12 cellular contexts compared by ENCODE assay signal in genomic region chr2:165114345-165114943, GRCh38.
DNase-seq lines count a peak whose midpoint lies in the region; ATAC-seq, FAIRE-seq and TF ChIP-seq lines count a peak whose summit lies in the region.
"Had no signal": no experiment of that assay in that cellular context is flagged by ENCODE, and none has a peak within 500 bp of the region (broad histone marks: within the 10 kb centered on the region; RNA-seq: fewer than 3 reads in every experiment).

No MANE protein-coding gene starts in this region.

- H3K9me3 ChIP-seq in mammary epithelial cell (replicated peaks; ENCODE audit: insufficient read depth, low read length) (no peaks in the 10 kb centered on the region), keratinocyte (ENCODE audit: control insufficient read depth, low read depth, low read length) (no peaks in the 10 kb centered on the region), mucosa of descending colon (no peaks in the 10 kb centered on the region)
- H3K9me3 ChIP-seq: heart right ventricle had no signal

- WGBS in mammary epithelial cell (ENCODE audit: low coverage, missing lambda C conversion rate): 10% methylated on average over 4 of the region's 4 CpGs

- H3K9ac ChIP-seq in mammary epithelial cell (ENCODE audit: insufficient read depth, low read length) (no peak overlapping the region), keratinocyte (ENCODE audit: control insufficient read depth, extremely low read depth, insufficient read depth, low read length) (no peak overlapping the region)

- peak overlapping the region; percentile 63 for H3K4me2 ChIP-seq in mammary epithelial cell (ENCODE audit: insufficient read depth, low read depth, low read length)
- H3K4me2 ChIP-seq in keratinocyte (ENCODE audit: control insufficient read depth, extremely low read depth, insufficient read depth, low read depth, low read length): no peak overlapping the region

- ATAC-seq in GM21515 (IDR thresholded peaks at IDR 0.05; ENCODE audit: unreplicated experiment): no peak
- ATAC-seq in mucosa of descending colon: no peak
- ATAC-seq: heart right ventricle; natural killer cell treated with Interleukin-12 subunit alpha and Interleukin-12 subunit beta and Interleukin-15 and Interleukin-18, amount 100 ng/mL, for 72 hours had no signal

- H3K4me3 ChIP-seq in mammary epithelial cell (replicated peaks in 1 of 3; ENCODE audit: insufficient read depth in 1 of 3, low read depth in 2 of 3, low read length in 3 of 3): no peak overlapping the region
- no peak overlapping the region for H3K4me3 ChIP-seq in keratinocyte (ENCODE audit: control insufficient read depth in 2 of 3, extremely low read depth in 1 of 3, insufficient read depth in 2 of 3, low read depth in 1 of 3, low read length in 3 of 3)
- H3K4me3 ChIP-seq in mucosa of descending colon: no peak overlapping the region
- H3K4me3 ChIP-seq: heart right ventricle had no signal

- H3K4me1 ChIP-seq in mammary epithelial cell (ENCODE audit: insufficient read depth, low read length) (peaks cover 8% of the 10 kb centered on the region), keratinocyte (ENCODE audit: control insufficient read depth, extremely low read depth, insufficient read depth, low read length) (peaks cover 3% of the 10 kb centered on the region), mucosa of descending colon (ENCODE audit: low read depth) (no peaks in the 10 kb centered on the region)
- H3K4me1 ChIP-seq: heart right ventricle had no signal

- peak; percentile 82 for FAIRE-seq in keratinocyte (lab: Jason Lieb, UNC)

- dilution Hi-C loops in mammary epithelial cell (cut with HindIII; ENCODE audit: low sequenced_read_pairs) (no loop called here), keratinocyte (cut with MboI; ENCODE audit: extremely low pct_ligation_motif_present, low sequenced_read_pairs) (no loop called here)

- no peaks in the 10 kb centered on the region for H3K9me1 ChIP-seq in keratinocyte (ENCODE audit: control insufficient read depth, extremely low read depth, insufficient read depth, low read length)

- no TSS peak for BruUV-seq in mammary epithelial cell (replicated peaks; lab: Mats Ljungman, UMichigan)

- no peak for TF ChIP-seq CTCF in mammary epithelial cell (conservative IDR thresholded peaks at IDR 0.05 in 1 of 2, IDR thresholded peaks at IDR 0.05 in 1 of 2; ENCODE audit: extremely low read depth in 1 of 2, insufficient read depth in 1 of 2, low read depth in 1 of 2, low read length in 2 of 2)
- no peak for TF ChIP-seq CTCF in keratinocyte (optimal IDR thresholded peaks at IDR 0.05 in 1 of 3, IDR thresholded peaks at IDR 0.05 in 1 of 3, conservative IDR thresholded peaks at IDR 0.05 in 1 of 3; ENCODE audit: extremely low read depth in 1 of 3, insufficient read depth in 2 of 3, low read length in 3 of 3)
- TF ChIP-seq CTCF in GM10266 (IDR thresholded peaks at IDR 0.05; ENCODE audit: control insufficient read depth, insufficient read depth, low read depth, missing control alignments): no peak
- no peak for TF ChIP-seq CTCF in mucosa of descending colon (IDR thresholded peaks at IDR 0.05)

- intact Hi-C loops in mammary epithelial cell (cut with micrococcal nuclease): no loop called here
- intact Hi-C loops in mucosa of descending colon (cut with DNase I, micrococcal nuclease): no loop called here

- H3K36me3 ChIP-seq in mammary epithelial cell (ENCODE audit: insufficient read depth, low read length) (no peaks in the 10 kb centered on the region), keratinocyte (ENCODE audit: control insufficient read depth in 2 of 2, extremely low read depth in 1 of 2, insufficient read depth in 2 of 2, low read length in 2 of 2) (no peaks in the 10 kb centered on the region), mucosa of descending colon (ENCODE audit: low read depth) (no peaks in the 10 kb centered on the region)
- H3K36me3 ChIP-seq: heart right ventricle had no signal

- no peak overlapping the region for H2AFZ ChIP-seq in mammary epithelial cell (ENCODE audit: low read depth, low read length)
- no peak overlapping the region for H2AFZ ChIP-seq in keratinocyte (ENCODE audit: control insufficient read depth, low read length)

- H3K27me3 ChIP-seq in mammary epithelial cell (ENCODE audit: insufficient read depth, low read length) (no peaks in the 10 kb centered on the region), keratinocyte (ENCODE audit: control insufficient read depth, extremely low read depth, insufficient read depth, low read length) (no peaks in the 10 kb centered on the region)
- H3K27me3 ChIP-seq: heart right ventricle had no signal

- DNase-seq in Ammon's horn (ENCODE audit: low spot score) (peak; percentile 67), NCI-H1694 (lab: John Stamatoyannopoulos, UW) (peak; percentile 79), mammary epithelial cell (peak; percentile 72), keratinocyte (ENCODE audit: low read depth, low spot score) (no peak), GM10266 (ENCODE audit: extremely low spot score) (no peak), NCI-H128 (lab: John Stamatoyannopoulos, UW; ENCODE audit: unreplicated experiment) (no peak), mucosa of descending colon (no peak)
- DNase-seq: activated CD4-positive, alpha-beta memory T cell treated with anti-CD3 and anti-CD28 coated beads for 36 hours; heart right ventricle had no signal

- CTCF ChIA-PET in mammary epithelial cell (lab: Charles Lee; ENCODE audit: low non-redundant PET): no interaction called here

- no peaks in the 10 kb centered on the region for H4K20me1 ChIP-seq in mammary epithelial cell (ENCODE audit: insufficient read depth, low read length)
- H4K20me1 ChIP-seq in keratinocyte (ENCODE audit: control insufficient read depth, extremely low read depth, insufficient read depth, low read length): no peaks in the 10 kb centered on the region

- no peak overlapping the region for H3K27ac ChIP-seq in mammary epithelial cell (ENCODE audit: insufficient read depth, low read depth, low read length)
- no peak overlapping the region for H3K27ac ChIP-seq in keratinocyte (ENCODE audit: control insufficient read depth, insufficient read depth, low read length)
- H3K27ac ChIP-seq: C4-2B, heart right ventricle had no signal

- in situ Hi-C loops in mammary epithelial cell (cut with MboI; ENCODE audit: low sequenced_read_pairs in 2 of 2): no loop called here

- H3K79me2 ChIP-seq in mammary epithelial cell (ENCODE audit: insufficient read depth, low read length) (no peaks in the 10 kb centered on the region), keratinocyte (ENCODE audit: control insufficient read depth, insufficient read depth, low read length) (no peaks in the 10 kb centered on the region)

Comparison
In these comparisons a context has a peak if more than half of its experiments do, and no peak if none do; other contexts are left out.
1. DNase-seq: peak in Ammon's horn (single experiment), NCI-H1694 (single experiment) and mammary epithelial cell (single experiment); none in keratinocyte (single experiment), GM10266 (single experiment), NCI-H128 (single experiment) and mucosa of descending colon (0 of 3).